In the genomic region with DNA sequence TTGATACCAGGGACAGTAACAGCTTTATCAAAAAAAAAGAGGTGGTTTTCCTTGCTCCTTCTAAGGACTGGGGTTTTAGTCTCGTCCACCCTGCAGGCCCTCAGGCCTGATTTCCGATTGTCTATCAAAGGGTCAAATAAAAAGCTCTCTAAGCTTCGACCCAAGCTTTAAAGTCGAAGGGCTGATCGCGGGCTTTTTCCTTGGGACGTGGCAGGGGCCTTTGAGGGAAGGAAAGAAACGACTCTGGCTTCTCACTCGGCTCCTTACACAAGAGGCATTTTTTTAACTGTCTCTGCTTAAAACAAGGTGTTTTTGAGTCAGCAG, we compare ENCODE assay signal across 8 cellular contexts. TPM values are rescaled to one million over a fixed set of nuclear protein-coding genes. Genes with fewer than 3 reads are reported as not detected.
A peak's percentile ranks its signal among the peaks of the same experiment; 100 is the strongest.
DNase-seq lines count a peak whose midpoint lies in the region; ATAC-seq, FAIRE-seq and TF ChIP-seq lines count a peak whose summit lies in the region.

No MANE protein-coding gene starts in this region.

- H3K36me3 ChIP-seq in BLaER1 = peaks cover 15% of the 10 kb centered on the region; the same call in 1 of the 2 replicates
- H3K36me3 ChIP-seq in IMR-90 (ENCODE audit: control insufficient read depth, insufficient read depth, low read length) = no peaks in the 10 kb centered on the region

- H3K27me3 ChIP-seq in BLaER1 (no peaks in the 10 kb centered on the region), IMR-90 (ENCODE audit: control insufficient read depth, insufficient read depth, low read length) (no peaks in the 10 kb centered on the region)

- TF ChIP-seq POLR2A in IMR-90 (IDR thresholded peaks at IDR 0.05; ENCODE audit: low read depth, low read length) = no peak

- H3K18ac ChIP-seq in IMR-90 (ENCODE audit: low read depth, low read length) = peak overlapping the region; percentile 16

- H4K5ac ChIP-seq in IMR-90 (ENCODE audit: low read depth, low read length) = peak overlapping the region; percentile 77

- H3K4me3 ChIP-seq in BLaER1 (peak overlapping the region; percentile 95), IMR-90 (ENCODE audit: insufficient read depth, low read depth, low read length) (peak overlapping the region; percentile 85), choroid plexus epithelial cell (ENCODE audit: low read depth, low read length) (peak overlapping the region; percentile 96)

- H4K20me1 ChIP-seq in BLaER1 = peaks cover 35% of the 10 kb centered on the region
- no peaks in the 10 kb centered on the region; the same call in 1 of the 2 replicates for H4K20me1 ChIP-seq in IMR-90 (ENCODE audit: insufficient read depth, low read length)

- no peak overlapping the region for H2AK5ac ChIP-seq in IMR-90 (ENCODE audit: low read depth, low read length)

- POLR2A ChIA-PET in IMR-90 (lab: Charles Lee; ENCODE audit: unreplicated experiment) = no interaction called here

- H2BK120ac ChIP-seq in IMR-90 (ENCODE audit: low read depth, low read length) = peak overlapping the region; percentile 78

- no peak for TF ChIP-seq CTCF in IMR-90 (conservative IDR thresholded peaks at IDR 0.05; ENCODE audit: low read depth, low read length)
- TF ChIP-seq CTCF in choroid plexus epithelial cell (conservative IDR thresholded peaks at IDR 0.05; ENCODE audit: low read depth, low read length) = no peak

- H3K79me1 ChIP-seq in IMR-90 (ENCODE audit: low read depth in 1 of 2, low read length in 2 of 2) = peaks cover 3 to 8% of the 10 kb centered on the region in 2 experiments; a peak in 2 of 4 replicates

- CTCF ChIA-PET in IMR-90 (lab: Yijun Ruan, JAX) = no interaction called here

- H2BK20ac ChIP-seq in IMR-90 (ENCODE audit: low read depth, low read length) = no peak overlapping the region

- no peak for DNase-seq in IMR-90
- no peak for DNase-seq in choroid plexus epithelial cell (ENCODE audit: low read depth)
- no peak for DNase-seq in natural killer cell treated with Interleukin-12 subunit alpha and Interleukin-12 subunit beta and Interleukin-15 and Interleukin-18, amount 100 ng/mL, for 72 hours (ENCODE audit: low spot score)
- DNase-seq in NCI-H345 treated with DMSO at 0.1 percent for 48 hours (lab: John Stamatoyannopoulos, UW; ENCODE audit: unreplicated experiment) = no peak
- DNase-seq in GM19239 (ENCODE audit: insufficient read length, low spot score) = no peak

- in situ Hi-C loops in IMR-90 (cut with MboI; ENCODE audit: low sequenced_read_pairs) = no loop called here

- peak overlapping the region; percentile 10 for H2AK9ac ChIP-seq in IMR-90 (replicated peaks; ENCODE audit: low read depth, low read length, poor library complexity)

- peak overlapping the region; percentile 97 for H3K27ac ChIP-seq in BLaER1
- H3K27ac ChIP-seq in IMR-90 (ENCODE audit: insufficient read depth, low read length) = peak overlapping the region; percentile 38; the same call in 1 of the 2 replicates

- H2AFZ ChIP-seq in IMR-90 (replicated peaks; ENCODE audit: low read length, poor library complexity) = peak overlapping the region; percentile 96

- no TSS peak for BruUV-seq in IMR-90 (replicated peaks; lab: Mats Ljungman, UMichigan)

- peak overlapping the region; percentile 29 for H3K56ac ChIP-seq in IMR-90 (ENCODE audit: extremely low read depth, insufficient read depth, low read length)

- no peaks in the 10 kb centered on the region for H3K36me3 Mint-ChIP-seq in natural killer cell treated with Interleukin-12 subunit alpha and Interleukin-12 subunit beta and Interleukin-15 and Interleukin-18, amount 100 ng/mL, for 72 hours

- H3K9ac ChIP-seq in BLaER1 = peak overlapping the region; percentile 96
- peak overlapping the region; percentile 11 for H3K9ac ChIP-seq in IMR-90 (ENCODE audit: low read depth, low read length)

- no peaks in the 10 kb centered on the region for H3K27me3 Mint-ChIP-seq in natural killer cell treated with Interleukin-12 subunit alpha and Interleukin-12 subunit beta and Interleukin-15 and Interleukin-18, amount 100 ng/mL, for 72 hours

- peaks cover 19 to 29% of the 10 kb centered on the region in 2 donors for H3K4me1 Mint-ChIP-seq in natural killer cell treated with Interleukin-12 subunit alpha and Interleukin-12 subunit beta and Interleukin-15 and Interleukin-18, amount 100 ng/mL, for 72 hours (ENCODE audit: low read depth in 2 of 2)

- peak overlapping the region; percentile 74 for H3K4ac ChIP-seq in IMR-90 (ENCODE audit: low read depth, low read length)

- H3K4me1 ChIP-seq in BLaER1 (peaks cover 23% of the 10 kb centered on the region), IMR-90 (ENCODE audit: control insufficient read depth, insufficient read depth, low read length) (no peaks in the 10 kb centered on the region)

- no peak for TF ChIP-seq RAD21 in IMR-90 (IDR thresholded peaks at IDR 0.05; ENCODE audit: low read length)

- peak overlapping the region; percentile 85 for H3K4me3 Mint-ChIP-seq in natural killer cell treated with Interleukin-12 subunit alpha and Interleukin-12 subunit beta and Interleukin-15 and Interleukin-18, amount 100 ng/mL, for 72 hours

- peak overlapping the region; percentile 89 to 92 for H3K27ac Mint-ChIP-seq in natural killer cell treated with Interleukin-12 subunit alpha and Interleukin-12 subunit beta and Interleukin-15 and Interleukin-18, amount 100 ng/mL, for 72 hours

- peak overlapping the region; percentile 86 for H3K23ac ChIP-seq in IMR-90 (ENCODE audit: low read depth, low read length)

- WGBS in IMR-90 (ENCODE audit: extremely low coverage in 2 of 2, insufficient read length in 1 of 2), 2 experiments = 13% methylated on average over 3 of the region's 9 CpGs; no CpG with 5 or more reads in 1 of the 2 experiments

- H3K9me3 ChIP-seq in BLaER1 (no peaks in the 10 kb centered on the region; the same call in 1 of the 2 replicates), IMR-90 (ENCODE audit: control insufficient read depth, insufficient read depth, low read length) (no peaks in the 10 kb centered on the region)

- H2BK5ac ChIP-seq in IMR-90 (ENCODE audit: low read depth, low read length, poor library complexity, severe bottlenecking) = peak overlapping the region; percentile 37

- intact Hi-C loops in IMR-90 (cut with micrococcal nuclease) = loop anchor here (2.0 kb wide), 1 partner anchor 64 kb away; no protein-coding TSS in a partner anchor

- no peaks in the 10 kb centered on the region for H3K9me3 Mint-ChIP-seq in natural killer cell treated with Interleukin-12 subunit alpha and Interleukin-12 subunit beta and Interleukin-15 and Interleukin-18, amount 100 ng/mL, for 72 hours

- peak overlapping the region; percentile 91 for H3K14ac ChIP-seq in IMR-90 (replicated peaks; ENCODE audit: low read depth, low read length)

- H4K91ac ChIP-seq in IMR-90 (ENCODE audit: insufficient read depth, low read depth, low read length) = peak overlapping the region; percentile 68

- H2BK15ac ChIP-seq in IMR-90 (ENCODE audit: low read depth, low read length) = peak overlapping the region; percentile 40; the same call in 1 of the 3 replicates

- H4K8ac ChIP-seq in IMR-90 (ENCODE audit: low read depth in 2 of 2, low read length in 2 of 2) = peak overlapping the region; percentile 95 to 98

- H3K4me2 ChIP-seq in BLaER1 = peak overlapping the region; percentile 80
- H3K4me2 ChIP-seq in IMR-90 (ENCODE audit: low read depth, low read length) = peak overlapping the region; percentile 72

- no peak for FAIRE-seq in GM19239 (lab: Jason Lieb, UNC)

- dilution Hi-C loops in IMR-90 (cut with HindIII; ENCODE audit: low sequenced_read_pairs, unreplicated experiment) = no loop called here

- ATAC-seq in IMR-90 (ENCODE audit: low read depth) (peak; percentile 1), HG02798 (IDR thresholded peaks at IDR 0.05; ENCODE audit: poor library complexity, unreplicated experiment) (no peak), HG03432 (IDR thresholded peaks at IDR 0.05; ENCODE audit: unreplicated experiment) (no peak)
- no peak for ATAC-seq in natural killer cell treated with Interleukin-12 subunit alpha and Interleukin-12 subunit beta and Interleukin-15 and Interleukin-18, amount 100 ng/mL, for 72 hours

- no peaks in the 10 kb centered on the region for H3K9me1 ChIP-seq in IMR-90 (ENCODE audit: insufficient read depth, low read length)

TF ChIP-seq in IMR-90, 13 proteins besides CTCF, POLR2A, EP300 and RAD21 (continues in another document):
- TF ChIP-seq MXI1 (IDR thresholded peaks at IDR 0.05; ENCODE audit: borderline replicate concordance, low read depth, low read length) (no peak), FOS (IDR thresholded peaks at IDR 0.05; ENCODE audit: low read depth, low read length) (no peak), SMC3 (IDR thresholded peaks at IDR 0.05; ENCODE audit: low read depth, low read length) (no peak), CHD1 (IDR thresholded peaks at IDR 0.05; ENCODE audit: low read depth, low read length) (no peak), MAZ (IDR thresholded peaks at IDR 0.05; ENCODE audit: borderline replicate concordance, low read depth, low read length) (no peak), RCOR1 (IDR thresholded peaks at IDR 0.05; ENCODE audit: insufficient replicate concordance, low read length) (no peak), NFE2L2 (IDR thresholded peaks at IDR 0.05; ENCODE audit: low read depth, low read length) (no peak), CEBPB (IDR thresholded peaks at IDR 0.05; ENCODE audit: low read depth, low read length) (no peak)
- TF ChIP-seq, protein P1, sequence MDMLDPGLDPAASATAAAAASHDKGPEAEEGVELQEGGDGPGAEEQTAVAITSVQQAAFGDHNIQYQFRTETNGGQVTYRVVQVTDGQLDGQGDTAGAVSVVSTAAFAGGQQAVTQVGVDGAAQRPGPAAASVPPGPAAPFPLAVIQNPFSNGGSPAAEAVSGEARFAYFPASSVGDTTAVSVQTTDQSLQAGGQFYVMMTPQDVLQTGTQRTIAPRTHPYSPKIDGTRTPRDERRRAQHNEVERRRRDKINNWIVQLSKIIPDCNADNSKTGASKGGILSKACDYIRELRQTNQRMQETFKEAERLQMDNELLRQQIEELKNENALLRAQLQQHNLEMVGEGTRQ (IDR thresholded peaks at IDR 0.05; ENCODE audit: low read depth, low read length) = no peak
- TF ChIP-seq, protein P2, sequence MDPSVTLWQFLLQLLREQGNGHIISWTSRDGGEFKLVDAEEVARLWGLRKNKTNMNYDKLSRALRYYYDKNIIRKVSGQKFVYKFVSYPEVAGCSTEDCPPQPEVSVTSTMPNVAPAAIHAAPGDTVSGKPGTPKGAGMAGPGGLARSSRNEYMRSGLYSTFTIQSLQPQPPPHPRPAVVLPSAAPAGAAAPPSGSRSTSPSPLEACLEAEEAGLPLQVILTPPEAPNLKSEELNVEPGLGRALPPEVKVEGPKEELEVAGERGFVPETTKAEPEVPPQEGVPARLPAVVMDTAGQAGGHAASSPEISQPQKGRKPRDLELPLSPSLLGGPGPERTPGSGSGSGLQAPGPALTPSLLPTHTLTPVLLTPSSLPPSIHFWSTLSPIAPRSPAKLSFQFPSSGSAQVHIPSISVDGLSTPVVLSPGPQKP (IDR thresholded peaks at IDR 0.05; ENCODE audit: borderline replicate concordance, low read depth, low read length) = no peak

RNA-seq across cellular contexts. Expression of a gene that starts 0.4 kb away (rescaled TPM):
- total RNA-seq in IMR-90 (2012; rRNA removed) = 25.6 and 28.3 TPM in 2 replicates
- 3.3 and 5.7 TPM in 2 replicates for polyA plus RNA-seq in IMR-90 (2012; rRNA removed)
- 3.6 and 7.5 TPM in 2 replicates for polyA plus RNA-seq in IMR-90 (2012; cell fraction: cytosol; rRNA removed)
- 2.7 and 15.2 TPM in 2 replicates for polyA plus RNA-seq in IMR-90 (2012; cell fraction: nucleus; rRNA removed; ENCODE audit: low replicate concordance)
- 10 to 100 TPM in 1 of 2 donors, 1 to 10 TPM in 1; 9.8 to 14.9 TPM for total RNA-seq in natural killer cell treated with Interleukin-12 subunit alpha and Interleukin-12 subunit beta and Interleukin-15 and Interleukin-18, amount 100 ng/mL, for 72 hours
